ENCODE assay signal across 8 cellular contexts in the genomic region with DNA sequence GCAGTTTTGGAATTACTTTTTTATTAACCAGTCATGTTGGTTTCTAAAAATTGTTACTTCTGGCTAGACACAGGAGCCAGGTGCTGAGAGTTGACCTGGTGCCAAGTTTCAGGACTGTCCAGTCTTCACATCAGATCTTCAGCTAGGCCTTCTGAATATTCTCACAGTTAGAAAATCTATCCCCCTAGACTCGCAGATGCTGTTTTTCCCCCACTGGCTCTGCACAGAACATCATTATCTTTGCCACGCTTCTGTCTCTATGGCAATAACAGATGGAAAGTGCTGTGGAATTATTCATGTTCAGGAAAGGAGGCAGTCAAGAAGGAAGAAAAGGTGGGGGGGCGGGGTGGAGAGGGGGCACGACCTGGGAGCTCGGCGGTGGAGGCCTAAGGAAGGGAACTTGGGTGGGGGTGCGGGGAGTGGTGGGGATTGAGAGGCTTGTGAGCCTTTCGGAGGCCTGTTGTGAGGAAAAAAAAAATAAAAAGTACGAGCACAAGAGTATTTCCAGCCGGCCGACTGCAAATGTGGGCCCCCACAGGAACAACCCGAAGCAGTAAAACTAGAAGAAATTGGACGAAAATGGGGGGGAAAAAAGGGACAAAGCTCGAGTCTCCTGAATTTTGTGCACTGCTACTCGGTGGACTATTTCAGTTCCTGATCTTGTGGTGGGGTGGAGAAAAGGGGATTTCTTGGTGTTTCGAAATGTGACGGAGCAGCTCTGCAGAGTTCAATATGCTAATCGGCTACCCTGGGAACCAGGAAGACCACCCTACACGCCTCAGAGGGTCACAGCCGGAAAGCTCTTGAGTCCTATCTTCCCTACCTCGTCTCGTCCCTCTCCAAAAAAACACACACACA. TPM values are rescaled to one million over a fixed set of nuclear protein-coding genes. Genes with fewer than 3 reads are reported as not detected.
DNase-seq lines count a peak whose midpoint lies in the region; ATAC-seq and TF ChIP-seq lines count a peak whose summit lies in the region.

No MANE protein-coding gene starts in this region.

- no peaks in the 10 kb centered on the region for H3K9me3 ChIP-seq in HUES6 (ENCODE audit: control insufficient read depth, insufficient read depth, low read depth, low read length)
- H3K9me3 ChIP-seq in RWPE2 (ENCODE audit: severe bottlenecking): no peaks in the 10 kb centered on the region
- no peaks in the 10 kb centered on the region for H3K9me3 ChIP-seq in thyroid gland

- ATAC-seq in GM21515 (IDR thresholded peaks at IDR 0.05; ENCODE audit: unreplicated experiment) (peak; percentile 29), RWPE2 (ENCODE audit: low read depth) (no peak), memory B cell (ENCODE audit: low read depth) (peak; percentile 23)

- H3K36me3 ChIP-seq in HUES6 (ENCODE audit: control insufficient read depth, insufficient read depth, low read length) (peaks cover 16% of the 10 kb centered on the region), RWPE2 (ENCODE audit: low read depth) (peaks cover 20% of the 10 kb centered on the region), thyroid gland (peaks cover 0 to 2% of the 10 kb centered on the region in 2 donors)

- DNase-seq in ELR (ENCODE audit: low read depth) (peak; percentile 40), RWPE2 (ENCODE audit: low spot score) (no peak), dermis microvascular lymphatic vessel endothelial cell (ENCODE audit: low read depth in 2 of 2) (peak; percentile 26 to 78), memory B cell (ENCODE audit: low spot score in 2 of 2) (peak in 1 of 2 donors; percentile 59), thyroid gland (peak; percentile 53 to 55)
- DNase-seq in activated CD4-positive, alpha-beta T cell treated with anti-CD3 and anti-CD28 coated beads, Interleukin-2, amount 50 U/mL, for 4 hours: no peak

- TF ChIP-seq POLR2A in thyroid gland (IDR thresholded peaks at IDR 0.05): no peak

- H3K9me3 Mint-ChIP-seq in memory B cell: no peaks in the 10 kb centered on the region

- H3K27me3 ChIP-seq in HUES6 (ENCODE audit: control insufficient read depth, insufficient read depth, low read length): no peaks in the 10 kb centered on the region
- no peaks in the 10 kb centered on the region for H3K27me3 ChIP-seq in RWPE2 (ENCODE audit: insufficient read depth, poor library complexity, severe bottlenecking)
- H3K27me3 ChIP-seq in thyroid gland: no peaks in the 10 kb centered on the region

- WGBS in thyroid gland, 2 donors: 10 to 15% methylated on average over 22 of the region's 22 CpGs

- H3K27ac Mint-ChIP-seq in memory B cell: peak overlapping the region; percentile 96

- peaks cover 5% of the 10 kb centered on the region for H3K36me3 Mint-ChIP-seq in memory B cell

- peak overlapping the region; percentile 96 for H3K9ac ChIP-seq in HUES6 (ENCODE audit: low read length)

- intact Hi-C loops in thyroid gland (cut with DNase I): no loop called here

- no peaks in the 10 kb centered on the region for H3K27me3 Mint-ChIP-seq in memory B cell

- no peak for TF ChIP-seq CTCF in RWPE2 (IDR thresholded peaks at IDR 0.05; ENCODE audit: poor library complexity, severe bottlenecking)
- TF ChIP-seq CTCF in thyroid gland (IDR thresholded peaks at IDR 0.05): no peak

- peak overlapping the region; percentile 78 for H3K4me3 ChIP-seq in HUES6 (ENCODE audit: low read depth, low read length)
- peak overlapping the region; percentile 96 for H3K4me3 ChIP-seq in RWPE2 (ENCODE audit: severe bottlenecking)
- H3K4me3 ChIP-seq in thyroid gland (replicated peaks in 1 of 3): peak overlapping the region in 2 of 3 donors; percentile 18 to 96

- H3K4me3 Mint-ChIP-seq in memory B cell: peak overlapping the region; percentile 89

- H3K4me1 Mint-ChIP-seq in memory B cell: peaks cover 51% of the 10 kb centered on the region

- H3K4me1 ChIP-seq in HUES6 (ENCODE audit: control insufficient read depth, insufficient read depth, low read length) (peaks cover 36% of the 10 kb centered on the region), RWPE2 (ENCODE audit: insufficient read depth, poor library complexity, severe bottlenecking) (peaks cover 25% of the 10 kb centered on the region), thyroid gland (peaks cover 11 to 15% of the 10 kb centered on the region in 2 donors)

- H3K27ac ChIP-seq in HUES6 (ENCODE audit: low read depth, low read length) (peak overlapping the region; percentile 96), RWPE2 (ENCODE audit: poor library complexity, severe bottlenecking) (peak overlapping the region; percentile 91), thyroid gland (peak overlapping the region; percentile 84 to 95 (median 89))

RNA-seq across cellular contexts. Expression of gene SKIL, which starts 1.5 kb away (rescaled TPM):
- total RNA-seq in dermis microvascular lymphatic vessel endothelial cell (52.9 and 88.1 TPM in 2 replicates), thyroid gland (10 to 100 TPM; 44.1 to 75.4 (median 58.9) TPM)

Comparison
In these comparisons a context has a peak if more than half of its experiments do, and no peak if none do; other contexts are left out.
1. DNase-seq: peak in ELR (single experiment), dermis microvascular lymphatic vessel endothelial cell (2 of 2) and thyroid gland (2 of 2); none in RWPE2 (single experiment) and activated CD4-positive, alpha-beta T cell treated with anti-CD3 and anti-CD28 coated beads, Interleukin-2, amount 50 U/mL, for 4 hours (0 of 2).
2. Peak in every context shown above with its lines, with median percentiles within 50 percentile points of each other: H3K27ac ChIP-seq and H3K4me3 ChIP-seq.